Comparison of ENCODE assay signal across 8 cellular contexts in the genomic region with DNA sequence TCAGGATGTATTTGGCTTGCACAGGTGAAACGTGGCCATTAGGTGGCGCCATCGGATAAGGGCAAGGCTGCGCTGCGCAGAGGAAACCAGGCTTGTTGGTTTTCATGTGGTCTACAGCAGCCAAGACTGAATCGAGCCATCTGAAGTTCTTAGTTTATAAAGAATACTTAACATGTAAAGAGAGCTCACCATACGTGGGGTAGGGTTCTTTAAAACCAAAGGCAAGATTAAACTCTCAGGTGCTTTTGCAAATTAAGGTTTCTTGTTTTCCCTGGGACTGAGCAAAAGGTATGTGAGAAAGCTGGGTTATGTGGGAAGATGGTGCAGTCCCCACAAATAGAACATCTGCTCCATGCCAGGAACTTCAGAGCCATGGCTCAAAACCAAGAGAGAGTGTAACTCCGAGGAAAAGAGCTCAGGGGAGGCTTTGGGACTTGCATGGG. TPM values are rescaled to one million over a fixed set of nuclear protein-coding genes. Genes with fewer than 3 reads are reported as not detected.
A peak's percentile ranks its signal among the peaks of the same experiment; 100 is the strongest.
DNase-seq lines count a peak whose midpoint lies in the region; ATAC-seq and TF ChIP-seq lines count a peak whose summit lies in the region.

No MANE protein-coding gene starts in this region.

- no peaks in the 10 kb centered on the region for H3K4me1 Mint-ChIP-seq in natural killer cell
- no peaks in the 10 kb centered on the region for H3K4me1 Mint-ChIP-seq in stimulated activated effector memory CD8-positive, alpha-beta T cell treated with anti-CD3 and anti-CD28 coated beads, Interleukin-12 subunit alpha, Interleukin-12 subunit beta, amount 100 ng/mL, for 72 hours

- TF ChIP-seq POLR2A in esophagus squamous epithelium (IDR thresholded peaks at IDR 0.05): no peak

- H2AFZ ChIP-seq in Karpas-422 (ENCODE audit: low read length): no peak overlapping the region

- intact Hi-C loops in esophagus squamous epithelium (cut with DNase I): loop anchor here (10.0 kb wide), 1 partner anchor 607 kb away; no protein-coding TSS in a partner anchor
- intact Hi-C loops in natural killer cell (cut with micrococcal nuclease): loop anchor here (1.0 to 10.0 kb wide), 4 partner anchors 23 to 687 kb away; a partner anchor contains a TSS

- H3K4me3 Mint-ChIP-seq in natural killer cell: no peak overlapping the region
- no peak overlapping the region for H3K4me3 Mint-ChIP-seq in stimulated activated effector memory CD8-positive, alpha-beta T cell treated with anti-CD3 and anti-CD28 coated beads, Interleukin-12 subunit alpha, Interleukin-12 subunit beta, amount 100 ng/mL, for 72 hours

- TF ChIP-seq CTCF in GM10266 (IDR thresholded peaks at IDR 0.05; ENCODE audit: control insufficient read depth, insufficient read depth, low read depth, missing control alignments) (peak; percentile 99), esophagus squamous epithelium (IDR thresholded peaks at IDR 0.05) (peak; percentile 89 to 97 (median 94)), natural killer cell (IDR thresholded peaks at IDR 0.05) (peak; percentile 97)

- H3K4me3 ChIP-seq in Karpas-422 (ENCODE audit: low read length): no peak overlapping the region
- H3K4me3 ChIP-seq in esophagus squamous epithelium: no peak overlapping the region

- WGBS in esophagus squamous epithelium, 2 donors: 1 to 2% methylated on average over 8 of the region's 8 CpGs

- no peaks in the 10 kb centered on the region for H3K27me3 Mint-ChIP-seq in natural killer cell (ENCODE audit: low read depth in 2 of 2)

- no peaks in the 10 kb centered on the region for H3K9me3 Mint-ChIP-seq in natural killer cell
- no peaks in the 10 kb centered on the region for H3K9me3 Mint-ChIP-seq in stimulated activated effector memory CD8-positive, alpha-beta T cell treated with anti-CD3 and anti-CD28 coated beads, Interleukin-12 subunit alpha, Interleukin-12 subunit beta, amount 100 ng/mL, for 72 hours

- H3K9me3 ChIP-seq in Karpas-422 (ENCODE audit: low read length) (no peaks in the 10 kb centered on the region), esophagus squamous epithelium (no peaks in the 10 kb centered on the region)

- no peaks in the 10 kb centered on the region for H3K36me3 ChIP-seq in Karpas-422 (ENCODE audit: insufficient read depth, low read length)
- no peaks in the 10 kb centered on the region for H3K36me3 ChIP-seq in esophagus squamous epithelium

- H3K27me3 ChIP-seq in Karpas-422 (ENCODE audit: low read length) (no peaks in the 10 kb centered on the region), esophagus squamous epithelium (peaks cover 0 to 14% (median 0%) of the 10 kb centered on the region in 4 donors)

- no peak overlapping the region for H3K27ac Mint-ChIP-seq in natural killer cell
- no peak overlapping the region for H3K27ac Mint-ChIP-seq in stimulated activated effector memory CD8-positive, alpha-beta T cell treated with anti-CD3 and anti-CD28 coated beads, Interleukin-12 subunit alpha, Interleukin-12 subunit beta, amount 100 ng/mL, for 72 hours

- DNase-seq in GM10266 (ENCODE audit: extremely low spot score) (peak; percentile 85), Karpas-422 (peak; percentile 95), OCI-M2 (lab: John Stamatoyannopoulos, UW; ENCODE audit: unreplicated experiment) (peak; percentile 65), activated T-cell treated with anti-CD3 and anti-CD28 coated beads for 48 hours (ENCODE audit: low read depth) (peak; percentile 77), esophagus squamous epithelium (lab: John Stamatoyannopoulos, UW) (no peak), natural killer cell (peak; percentile 85)
- peak; percentile 86 to 91 for DNase-seq in stimulated activated effector memory CD8-positive, alpha-beta T cell treated with anti-CD3 and anti-CD28 coated beads, Interleukin-12 subunit alpha, Interleukin-12 subunit beta, amount 100 ng/mL, for 72 hours (ENCODE audit: low spot score in 2 of 2)

- no peaks in the 10 kb centered on the region for H3K9me2 ChIP-seq in Karpas-422 (replicated peaks; ENCODE audit: insufficient read depth, low read length)

- H3K36me3 Mint-ChIP-seq in natural killer cell: no peaks in the 10 kb centered on the region
- H3K36me3 Mint-ChIP-seq in stimulated activated effector memory CD8-positive, alpha-beta T cell treated with anti-CD3 and anti-CD28 coated beads, Interleukin-12 subunit alpha, Interleukin-12 subunit beta, amount 100 ng/mL, for 72 hours: no peaks in the 10 kb centered on the region

- no peak overlapping the region for H3K27ac ChIP-seq in Karpas-422 (ENCODE audit: low read length)
- H3K27ac ChIP-seq in esophagus squamous epithelium: no peak overlapping the region

- no peaks in the 10 kb centered on the region for H4K20me1 ChIP-seq in Karpas-422 (ENCODE audit: insufficient read depth, low read depth, low read length)

- ATAC-seq in natural killer cell: peak; percentile 95 to 100 (median 100)
- peak; percentile 91 for ATAC-seq in stimulated activated effector memory CD8-positive, alpha-beta T cell treated with anti-CD3 and anti-CD28 coated beads, Interleukin-12 subunit alpha, Interleukin-12 subunit beta, amount 100 ng/mL, for 72 hours
- ATAC-seq in HG02642 (IDR thresholded peaks at IDR 0.05; ENCODE audit: poor library complexity, unreplicated experiment): no peak

- H3K4me2 ChIP-seq in Karpas-422 (ENCODE audit: low read depth, low read length, poor library complexity, severe bottlenecking): no peak overlapping the region

- no peaks in the 10 kb centered on the region for H3K79me2 ChIP-seq in Karpas-422 (ENCODE audit: low read length)

- H3K4me1 ChIP-seq in Karpas-422 (ENCODE audit: low read length): no peaks in the 10 kb centered on the region
- H3K4me1 ChIP-seq in esophagus squamous epithelium: peaks cover 0 to 9% (median 0%) of the 10 kb centered on the region in 3 donors

- H3K9ac ChIP-seq in Karpas-422 (ENCODE audit: low read length): no peak overlapping the region

RNA-seq across cellular contexts. Expression of a gene that starts 9.3 kb away (rescaled TPM):
- not detected in 2 replicates for total RNA-seq in Karpas-422 (2014; rRNA removed; shearing (Covaris generic); ENCODE audit: low replicate concordance)
- under 1 TPM in 1 of 4 donors, not detected in 3; 0.19 TPM for total RNA-seq in esophagus squamous epithelium
- under 1 TPM in 2 of 3 donors, not detected in 1; 0.16 to 0.20 TPM for total RNA-seq in natural killer cell

RNA-seq across cellular contexts. Expression of a gene that starts 22.1 kb away (rescaled TPM):
- total RNA-seq in Karpas-422 (2014; rRNA removed; shearing (Covaris generic); ENCODE audit: low replicate concordance): 50.3 and 54.0 TPM in 2 replicates
- 10 to 100 TPM; 21.7 to 79.8 (median 40.6) TPM for total RNA-seq in esophagus squamous epithelium
- 10 to 100 TPM; 23.9 to 30.9 (median 29.2) TPM for total RNA-seq in natural killer cell

RNA-seq across cellular contexts. Expression of a gene that starts 25.3 kb away (rescaled TPM):
- 63.8 and 98.8 TPM in 2 replicates for total RNA-seq in Karpas-422 (2014; rRNA removed; shearing (Covaris generic); ENCODE audit: low replicate concordance)
- total RNA-seq in esophagus squamous epithelium (100 to 1,000 TPM in 2 of 4 donors, 10 to 100 TPM in 2; 51.2 to 110 (median 96.6) TPM), natural killer cell (100 to 1,000 TPM; 148 to 171 (median 161) TPM)
